In genomic region chr6:32208996-32209395, GRCh38 we compare ENCODE assay signal across 23 cellular contexts. TPM values are rescaled to one million over a fixed set of nuclear protein-coding genes. Genes with fewer than 3 reads are reported as not detected.
A peak's percentile ranks its signal among the peaks of the same experiment; 100 is the strongest.
DNase-seq lines count a peak whose midpoint lies in the region; ATAC-seq, FAIRE-seq and TF ChIP-seq lines count a peak whose summit lies in the region.
"Had no signal": no experiment of that assay in that cellular context is flagged by ENCODE, and none has a peak within 500 bp of the region (broad histone marks: within the 10 kb centered on the region; RNA-seq: fewer than 3 reads in every experiment).

No MANE protein-coding gene starts in this region.

- DNase-seq in HepG2 (ENCODE audit: low spot score): no peak
- DNase-seq in right lobe of liver: no peak
- no peak for DNase-seq in WTC11 (ENCODE audit: low spot score)
- DNase-seq in memory B cell (ENCODE audit: low spot score in 2 of 2): no peak
- no peak for DNase-seq in mucosa of descending colon
- DNase-seq: 8988T; ACHN; AML-193; BE2C; CD4-positive, alpha-beta memory T cell; COR-L47; DMS153; DND-41; GM23248; H7; HCEC 1CT had no signal

- no peaks in the 10 kb centered on the region for H3K79me2 ChIP-seq in HepG2 (ENCODE audit: insufficient read depth, low read length)

- ATAC-seq in HepG2 (no peak), right lobe of liver (no peak), WTC11 (no peak), memory B cell (ENCODE audit: low read depth) (no peak), mucosa of descending colon (no peak)
- no peak for ATAC-seq in activated CD4-positive, CD25-positive, alpha-beta regulatory T cell treated with anti-CD3 and anti-CD28 coated beads, Interleukin-2, amount 50 U/mL, for 24 hours
- ATAC-seq: A549 had no signal

- 3% methylated on average over 1 of the region's 1 CpG for WGBS in HepG2 (ENCODE audit: low lambda C conversion rate)
- WGBS in right lobe of liver (ENCODE audit: insufficient coverage, low coverage, low lambda C conversion rate, missing lambda C conversion rate): 18% methylated on average over 1 of the region's 1 CpG

- peaks cover 24% of the 10 kb centered on the region for H3K4me1 ChIP-seq in HepG2 (ENCODE audit: insufficient read depth, low read length)
- no peaks in the 10 kb centered on the region for H3K4me1 ChIP-seq in right lobe of liver
- no peaks in the 10 kb centered on the region for H3K4me1 ChIP-seq in mucosa of descending colon (ENCODE audit: low read depth)
- H3K4me1 ChIP-seq: A549, BE2C had no signal

- no peak for TF ChIP-seq RAD21 in HepG2 (CRISPR knock-in tag; IDR thresholded peaks at IDR 0.05)

- H3K27me3 ChIP-seq in HepG2 (ENCODE audit: control insufficient read depth in 1 of 2, insufficient read depth in 2 of 2, low read length in 2 of 2) (peaks cover 1 to 5% of the 10 kb centered on the region in 2 experiments; a peak in 3 of 5 replicates), right lobe of liver (no peaks in the 10 kb centered on the region)
- H3K27me3 ChIP-seq: BLaER1 treated with 17β-estradiol and CSF1 and Interleukin-3, amounts not matched to agents 10 nM and 100 nM had no signal

- H3K9ac ChIP-seq in HepG2 (ENCODE audit: insufficient read depth, low read depth, low read length): no peak overlapping the region
- H3K9ac ChIP-seq: BLaER1 treated with 17β-estradiol and CSF1 and Interleukin-3, amounts not matched to agents 10 nM and 100 nM; GM23248 had no signal

- H2AFZ ChIP-seq in HepG2 (ENCODE audit: low read length): no peak overlapping the region
- H2AFZ ChIP-seq: GM23248 had no signal

- H3K27ac Mint-ChIP-seq in WTC11 (no peak overlapping the region), memory B cell (peak overlapping the region; percentile 29)
- H3K27ac Mint-ChIP-seq: CD14-positive monocyte had no signal

- H3K9me3 ChIP-seq in HepG2 (ENCODE audit: low read length) (no peaks in the 10 kb centered on the region), right lobe of liver (no peaks in the 10 kb centered on the region), mucosa of descending colon (no peaks in the 10 kb centered on the region)
- H3K9me3 ChIP-seq: A549, BE2C had no signal

- in situ Hi-C loops in HepG2 (cut with HindIII; ENCODE audit: extremely low pct_ligation_motif_present, low pct_unique_long_range_greater_than_20kb): no loop called here

- FAIRE-seq in HepG2 (lab: Jason Lieb, UNC): no peak
- FAIRE-seq: A549, G401.6, GM12892, H1 had no signal

- H3K36me3 Mint-ChIP-seq in WTC11: no peaks in the 10 kb centered on the region
- H3K36me3 Mint-ChIP-seq in memory B cell: no peaks in the 10 kb centered on the region
- H3K36me3 Mint-ChIP-seq: CD14-positive monocyte had no signal

- TF ChIP-seq POLR2A in HepG2 (IDR thresholded peaks at IDR 0.05; ENCODE audit: insufficient read depth in 1 of 2, low read depth in 2 of 2, low read length in 2 of 2) (no peak), right lobe of liver (IDR thresholded peaks at IDR 0.05) (no peak)

- H3K27me3 Mint-ChIP-seq in WTC11 (ENCODE audit: low read depth) (peaks cover 4% of the 10 kb centered on the region), memory B cell (no peaks in the 10 kb centered on the region)

- POLR2A ChIA-PET in HepG2 (lab: Yijun Ruan, JAX) (no interaction called here), WTC11 (lab: Charles Lee) (no interaction called here)

- H3K4me3 ChIP-seq in HepG2 (replicated peaks in 1 of 3; ENCODE audit: insufficient read depth in 1 of 3, low read depth in 2 of 3, low read length in 3 of 3) (no peak overlapping the region), right lobe of liver (no peak overlapping the region), mucosa of descending colon (no peak overlapping the region)
- H3K4me3 ChIP-seq: A549; BLaER1 treated with 17β-estradiol and CSF1 and Interleukin-3, amounts not matched to agents 10 nM and 100 nM; GM23248 had no signal

- no peak overlapping the region for H3K4me3 Mint-ChIP-seq in WTC11
- H3K4me3 Mint-ChIP-seq in memory B cell: no peak overlapping the region
- H3K4me3 Mint-ChIP-seq: CD14-positive monocyte; CD4-positive, alpha-beta memory T cell had no signal

- no peak overlapping the region for H3K4me2 ChIP-seq in HepG2 (ENCODE audit: low read depth, low read length)
- H3K4me2 ChIP-seq: A549; BLaER1 treated with 17β-estradiol and CSF1 and Interleukin-3, amounts not matched to agents 10 nM and 100 nM had no signal

- H3K27ac ChIP-seq in HepG2 (ENCODE audit: extremely low read length, insufficient read depth, low read length): no peak overlapping the region
- H3K27ac ChIP-seq in right lobe of liver: no peak overlapping the region
- H3K27ac ChIP-seq: A549; BLaER1 treated with 17β-estradiol and CSF1 and Interleukin-3, amounts not matched to agents 10 nM and 100 nM; GM23248 had no signal

- intact Hi-C loops in HepG2 (cut with micrococcal nuclease; ENCODE audit: unreplicated experiment): no loop called here
- intact Hi-C loops in right lobe of liver (cut with DNase I): no loop called here
- intact Hi-C loops in mucosa of descending colon (cut with DNase I, micrococcal nuclease): no loop called here

- H4K20me1 ChIP-seq in HepG2 (ENCODE audit: insufficient read depth, low read length): no peaks in the 10 kb centered on the region
- H4K20me1 ChIP-seq: BLaER1 treated with 17β-estradiol and CSF1 and Interleukin-3, amounts not matched to agents 10 nM and 100 nM had no signal

- BruUV-seq in HepG2 (replicated peaks; lab: Mats Ljungman, UMichigan): no TSS peak

- no peak for TF ChIP-seq CTCF in HepG2 (CRISPR knock-in tag; IDR thresholded peaks at IDR 0.05)
- no peak for TF ChIP-seq CTCF in right lobe of liver (IDR thresholded peaks at IDR 0.05)
- TF ChIP-seq CTCF in WTC11 (IDR thresholded peaks at IDR 0.05): no peak
- TF ChIP-seq CTCF in mucosa of descending colon (IDR thresholded peaks at IDR 0.05): no peak

- TF ChIP-seq EP300 in HepG2 (IDR thresholded peaks at IDR 0.05; ENCODE audit: low read depth in 2 of 2, low read length in 2 of 2) (no peak; a peak in 1 of 4 replicates), HepG2 (CRISPR knock-in tag; IDR thresholded peaks at IDR 0.05; ENCODE audit: borderline replicate concordance) (no peak)

- H3K36me3 ChIP-seq in HepG2 (replicated peaks in 1 of 2; ENCODE audit: control insufficient read depth in 1 of 2, insufficient read depth in 2 of 2, low read length in 2 of 2) (no peaks in the 10 kb centered on the region), right lobe of liver (no peaks in the 10 kb centered on the region), mucosa of descending colon (ENCODE audit: low read depth) (no peaks in the 10 kb centered on the region)
- H3K36me3 ChIP-seq: BE2C; BLaER1 treated with 17β-estradiol and CSF1 and Interleukin-3, amounts not matched to agents 10 nM and 100 nM had no signal

- CTCF ChIA-PET in HepG2 (lab: Yijun Ruan, JAX; ENCODE audit: low intra/inter-chr PET ratio, low total read pairs) (no interaction called here), WTC11 (lab: Charles Lee) (no interaction called here)

- peaks cover 7% of the 10 kb centered on the region; the same call in 1 of the 2 replicates for H3K9me3 Mint-ChIP-seq in WTC11
- no peaks in the 10 kb centered on the region for H3K9me3 Mint-ChIP-seq in memory B cell
- H3K9me3 Mint-ChIP-seq: CD4-positive, alpha-beta memory T cell had no signal

- no peaks in the 10 kb centered on the region for H3K4me1 Mint-ChIP-seq in WTC11
- peaks cover 11% of the 10 kb centered on the region for H3K4me1 Mint-ChIP-seq in memory B cell
- H3K4me1 Mint-ChIP-seq: CD4-positive, alpha-beta memory T cell had no signal

RNA-seq across cellular contexts. Expression of gene NOTCH4, which starts 14.9 kb away (rescaled TPM):
- total RNA-seq in HepG2 (2016; rRNA removed; fragmentation: Illumina TruSeq; extraction: Trizol): 0.51 and 0.66 TPM in 2 replicates
- 0.26 and 0.81 TPM in 2 replicates for total RNA-seq in HepG2 (2016; cell fraction: cytosol; rRNA removed; fragmentation: Illumina TruSeq; extraction: Trizol; ENCODE audit: low read depth)
- 0.55 and 0.93 TPM in 2 replicates for total RNA-seq in HepG2 (2016; cell fraction: insoluble cytoplasmic fraction; rRNA removed; fragmentation: Illumina TruSeq; extraction: Trizol)
- 0.71 and 0.93 TPM in 2 replicates for total RNA-seq in HepG2 (2016; cell fraction: membrane; rRNA removed; fragmentation: Illumina TruSeq; extraction: Trizol)
- total RNA-seq in HepG2 (2016; cell fraction: nucleus; rRNA removed; fragmentation: Illumina TruSeq; extraction: Trizol): 0.44 and 0.78 TPM in 2 replicates
- 0.83 and 1.2 TPM in 2 replicates for polyA plus RNA-seq in HepG2 (2011; rRNA removed)
- 0.86 and 1.1 TPM in 2 replicates for polyA plus RNA-seq in HepG2 (2011; cell fraction: cytosol; rRNA removed)
- polyA plus RNA-seq in HepG2 (2011; cell fraction: nucleus; rRNA removed): 0.84 and 1.4 TPM in 2 replicates
- 0.75 and 0.96 TPM in 2 replicates for polyA plus RNA-seq in HepG2 (2012)
- 0.28 and 0.36 TPM in 2 replicates for polyA plus RNA-seq in HepG2 (2016; cell fraction: cytosol; fragmentation: Illumina TruSeq; extraction: Trizol; ENCODE audit: low read depth)
- polyA plus RNA-seq in HepG2 (2016; cell fraction: insoluble cytoplasmic fraction; fragmentation: Illumina TruSeq; extraction: Trizol; ENCODE audit: low read depth): 0.58 and 0.83 TPM in 2 replicates
- 0.45 and 0.56 TPM in 2 replicates for polyA plus RNA-seq in HepG2 (2016; cell fraction: membrane; fragmentation: Illumina TruSeq; extraction: Trizol; ENCODE audit: low read depth)
- 0.87 and 1.6 TPM in 2 replicates for polyA plus RNA-seq in HepG2 (2016; cell fraction: nucleus; fragmentation: Illumina TruSeq; extraction: Trizol; ENCODE audit: insufficient read depth, low read depth)
- polyA minus RNA-seq in HepG2 (2011; rRNA and poly(A)+ RNA removed; ENCODE audit: low replicate concordance): 0.23 and 0.96 TPM in 2 replicates
- 0.70 TPM in 1 of 2 replicates, not detected in the other for polyA minus RNA-seq in HepG2 (2011; cell fraction: cytosol; rRNA and poly(A)+ RNA removed)
- polyA minus RNA-seq in HepG2 (2011; cell fraction: nucleus; rRNA and poly(A)+ RNA removed): 1.5 and 3.9 TPM in 2 replicates
- total RNA-seq in right lobe of liver: 10 to 100 TPM in 2 of 6 experiments, 1 to 10 TPM in 4; 6.6 to 16.5 (median 8.9) TPM
- 2.4 to 2.6 TPM (median 2.6 TPM) in 3 replicates for total RNA-seq in WTC11 (2021)
- 10 to 100 TPM in 1 of 3 donors, 1 to 10 TPM in 2; 1.5 to 10.5 (median 4.0) TPM for total RNA-seq in mucosa of descending colon

RNA-seq across cellular contexts. Expression of gene GPSM3, which starts 16.6 kb away (rescaled TPM):
- total RNA-seq in HepG2 (2016; rRNA removed; fragmentation: Illumina TruSeq; extraction: Trizol) (0.18 and 0.27 TPM in 2 replicates), right lobe of liver (1 to 10 TPM; 3.7 to 9.2 (median 5.7) TPM), WTC11 (2021) (10.0 to 14.0 TPM (median 13.1 TPM) in 3 replicates), mucosa of descending colon (10 to 100 TPM in 1 of 3 donors, 1 to 10 TPM in 2; 6.6 to 14.7 (median 9.9) TPM)
- 0.44 and 0.81 TPM in 2 replicates for total RNA-seq in HepG2 (2016; cell fraction: cytosol; rRNA removed; fragmentation: Illumina TruSeq; extraction: Trizol; ENCODE audit: low read depth)
- total RNA-seq in HepG2 (2016; cell fraction: insoluble cytoplasmic fraction; rRNA removed; fragmentation: Illumina TruSeq; extraction: Trizol): 0.22 and 0.37 TPM in 2 replicates
- total RNA-seq in HepG2 (2016; cell fraction: membrane; rRNA removed; fragmentation: Illumina TruSeq; extraction: Trizol): 0.56 and 0.86 TPM in 2 replicates
- total RNA-seq in HepG2 (2016; cell fraction: nucleus; rRNA removed; fragmentation: Illumina TruSeq; extraction: Trizol): 0.37 TPM in 1 of 2 replicates, not detected in the other
- 6.2 and 7.5 TPM in 2 replicates for polyA plus RNA-seq in HepG2 (2011; rRNA removed)
- polyA plus RNA-seq in HepG2 (2011; cell fraction: cytosol; rRNA removed): 4.7 and 5.8 TPM in 2 replicates
- 5.9 and 6.0 TPM in 2 replicates for polyA plus RNA-seq in HepG2 (2011; cell fraction: nucleus; rRNA removed)
- polyA plus RNA-seq in HepG2 (2012): 3.3 and 4.1 TPM in 2 replicates
- polyA plus RNA-seq in HepG2 (2016; cell fraction: cytosol; fragmentation: Illumina TruSeq; extraction: Trizol; ENCODE audit: low read depth): 0.46 and 0.87 TPM in 2 replicates
- polyA plus RNA-seq in HepG2 (2016; cell fraction: insoluble cytoplasmic fraction; fragmentation: Illumina TruSeq; extraction: Trizol; ENCODE audit: low read depth): 0.22 and 0.38 TPM in 2 replicates
- polyA plus RNA-seq in HepG2 (2016; cell fraction: membrane; fragmentation: Illumina TruSeq; extraction: Trizol; ENCODE audit: low read depth): 0.89 and 1.0 TPM in 2 replicates
- 0.45 and 0.55 TPM in 2 replicates for polyA plus RNA-seq in HepG2 (2016; cell fraction: nucleus; fragmentation: Illumina TruSeq; extraction: Trizol; ENCODE audit: insufficient read depth, low read depth)
- 0.42 and 2.7 TPM in 2 replicates for polyA minus RNA-seq in HepG2 (2011; rRNA and poly(A)+ RNA removed; ENCODE audit: low replicate concordance)
- polyA minus RNA-seq in HepG2 (2011; cell fraction: cytosol; rRNA and poly(A)+ RNA removed): 1.2 and 1.7 TPM in 2 replicates
- 1.3 and 1.9 TPM in 2 replicates for polyA minus RNA-seq in HepG2 (2011; cell fraction: nucleus; rRNA and poly(A)+ RNA removed)

RNA-seq across cellular contexts. Expression of gene PBX2, which starts 19.0 kb away (rescaled TPM):
- total RNA-seq in HepG2 (2016; rRNA removed; fragmentation: Illumina TruSeq; extraction: Trizol) (42.3 and 45.2 TPM in 2 replicates), right lobe of liver (10 to 100 TPM; 15.5 to 29.5 (median 24.3) TPM), WTC11 (2021) (130 to 165 TPM (median 150 TPM) in 3 replicates), mucosa of descending colon (10 to 100 TPM; 49.4 to 97.7 (median 53.9) TPM)
- total RNA-seq in HepG2 (2016; cell fraction: cytosol; rRNA removed; fragmentation: Illumina TruSeq; extraction: Trizol; ENCODE audit: low read depth): 12.1 and 13.1 TPM in 2 replicates
- total RNA-seq in HepG2 (2016; cell fraction: insoluble cytoplasmic fraction; rRNA removed; fragmentation: Illumina TruSeq; extraction: Trizol): 42.9 and 44.9 TPM in 2 replicates
- 41.6 and 42.9 TPM in 2 replicates for total RNA-seq in HepG2 (2016; cell fraction: membrane; rRNA removed; fragmentation: Illumina TruSeq; extraction: Trizol)
- total RNA-seq in HepG2 (2016; cell fraction: nucleus; rRNA removed; fragmentation: Illumina TruSeq; extraction: Trizol): 25.7 and 31.6 TPM in 2 replicates
- polyA plus RNA-seq in HepG2 (2011; rRNA removed): 77.8 and 102 TPM in 2 replicates
- 64.6 and 73.5 TPM in 2 replicates for polyA plus RNA-seq in HepG2 (2011; cell fraction: cytosol; rRNA removed)
- polyA plus RNA-seq in HepG2 (2011; cell fraction: nucleus; rRNA removed): 182 TPM in 2 replicates
- polyA plus RNA-seq in HepG2 (2012): 59.3 and 64.5 TPM in 2 replicates
- 13.4 and 14.0 TPM in 2 replicates for polyA plus RNA-seq in HepG2 (2016; cell fraction: cytosol; fragmentation: Illumina TruSeq; extraction: Trizol; ENCODE audit: low read depth)
- polyA plus RNA-seq in HepG2 (2016; cell fraction: insoluble cytoplasmic fraction; fragmentation: Illumina TruSeq; extraction: Trizol; ENCODE audit: low read depth): 65.7 and 70.8 TPM in 2 replicates
- 43.5 and 44.8 TPM in 2 replicates for polyA plus RNA-seq in HepG2 (2016; cell fraction: membrane; fragmentation: Illumina TruSeq; extraction: Trizol; ENCODE audit: low read depth)
- 91.8 and 101 TPM in 2 replicates for polyA plus RNA-seq in HepG2 (2016; cell fraction: nucleus; fragmentation: Illumina TruSeq; extraction: Trizol; ENCODE audit: insufficient read depth, low read depth)
- polyA minus RNA-seq in HepG2 (2011; rRNA and poly(A)+ RNA removed; ENCODE audit: low replicate concordance): 42.4 and 74.2 TPM in 2 replicates
- 34.8 and 36.8 TPM in 2 replicates for polyA minus RNA-seq in HepG2 (2011; cell fraction: cytosol; rRNA and poly(A)+ RNA removed)
- polyA minus RNA-seq in HepG2 (2011; cell fraction: nucleus; rRNA and poly(A)+ RNA removed): 46.7 and 47.1 TPM in 2 replicates

RNA-seq across cellular contexts. Expression of gene AGER, which starts 24.9 kb away (rescaled TPM):
- total RNA-seq in HepG2 (2016; rRNA removed; fragmentation: Illumina TruSeq; extraction: Trizol) (0.41 and 1.9 TPM in 2 replicates), right lobe of liver (1 to 10 TPM in 4 of 6 experiments, under 1 TPM in 2; 0.81 to 3.4 (median 1.8) TPM), WTC11 (2021) (17.7 to 20.0 TPM (median 18.1 TPM) in 3 replicates), mucosa of descending colon (1 to 10 TPM; 5.3 to 8.1 (median 6.3) TPM)
- total RNA-seq in HepG2 (2016; cell fraction: cytosol; rRNA removed; fragmentation: Illumina TruSeq; extraction: Trizol; ENCODE audit: low read depth): 2.6 and 2.7 TPM in 2 replicates
- total RNA-seq in HepG2 (2016; cell fraction: insoluble cytoplasmic fraction; rRNA removed; fragmentation: Illumina TruSeq; extraction: Trizol): 0.62 and 1.6 TPM in 2 replicates
- 1.0 and 1.2 TPM in 2 replicates for total RNA-seq in HepG2 (2016; cell fraction: membrane; rRNA removed; fragmentation: Illumina TruSeq; extraction: Trizol)
- 2.8 and 4.0 TPM in 2 replicates for total RNA-seq in HepG2 (2016; cell fraction: nucleus; rRNA removed; fragmentation: Illumina TruSeq; extraction: Trizol)
- 5.1 and 5.7 TPM in 2 replicates for polyA plus RNA-seq in HepG2 (2011; rRNA removed)
- 0.83 and 1.4 TPM in 2 replicates for polyA plus RNA-seq in HepG2 (2011; cell fraction: cytosol; rRNA removed)
- polyA plus RNA-seq in HepG2 (2011; cell fraction: nucleus; rRNA removed): 50.1 and 67.3 TPM in 2 replicates
- polyA plus RNA-seq in HepG2 (2012): 8.4 and 12.5 TPM in 2 replicates
- 1.2 and 1.8 TPM in 2 replicates for polyA plus RNA-seq in HepG2 (2016; cell fraction: cytosol; fragmentation: Illumina TruSeq; extraction: Trizol; ENCODE audit: low read depth)
- 0.76 and 1.1 TPM in 2 replicates for polyA plus RNA-seq in HepG2 (2016; cell fraction: insoluble cytoplasmic fraction; fragmentation: Illumina TruSeq; extraction: Trizol; ENCODE audit: low read depth)
- 1.5 and 1.9 TPM in 2 replicates for polyA plus RNA-seq in HepG2 (2016; cell fraction: membrane; fragmentation: Illumina TruSeq; extraction: Trizol; ENCODE audit: low read depth)
- 22.5 and 29.9 TPM in 2 replicates for polyA plus RNA-seq in HepG2 (2016; cell fraction: nucleus; fragmentation: Illumina TruSeq; extraction: Trizol; ENCODE audit: insufficient read depth, low read depth)
- 1.0 and 1.1 TPM in 2 replicates for polyA minus RNA-seq in HepG2 (2011; rRNA and poly(A)+ RNA removed; ENCODE audit: low replicate concordance)
- polyA minus RNA-seq in HepG2 (2011; cell fraction: cytosol; rRNA and poly(A)+ RNA removed): not detected in 2 replicates
- polyA minus RNA-seq in HepG2 (2011; cell fraction: nucleus; rRNA and poly(A)+ RNA removed): 5.3 and 9.2 TPM in 2 replicates

RNA-seq across cellular contexts. Expression of gene RNF5, which starts 30.8 kb away (rescaled TPM):
- total RNA-seq in HepG2 (2016; rRNA removed; fragmentation: Illumina TruSeq; extraction: Trizol) (98.0 and 107 TPM in 2 replicates), right lobe of liver (10 to 100 TPM; 50.5 to 90.4 (median 60.9) TPM), WTC11 (2021) (108 to 114 TPM (median 111 TPM) in 3 replicates), mucosa of descending colon (100 to 1,000 TPM in 1 of 3 donors, 10 to 100 TPM in 2; 79.0 to 114 (median 85.0) TPM)
- 51.1 and 51.5 TPM in 2 replicates for total RNA-seq in HepG2 (2016; cell fraction: cytosol; rRNA removed; fragmentation: Illumina TruSeq; extraction: Trizol; ENCODE audit: low read depth)
- 100 and 113 TPM in 2 replicates for total RNA-seq in HepG2 (2016; cell fraction: insoluble cytoplasmic fraction; rRNA removed; fragmentation: Illumina TruSeq; extraction: Trizol)
- 81.3 and 84.1 TPM in 2 replicates for total RNA-seq in HepG2 (2016; cell fraction: membrane; rRNA removed; fragmentation: Illumina TruSeq; extraction: Trizol)
- total RNA-seq in HepG2 (2016; cell fraction: nucleus; rRNA removed; fragmentation: Illumina TruSeq; extraction: Trizol): 38.9 and 40.1 TPM in 2 replicates
- 117 and 131 TPM in 2 replicates for polyA plus RNA-seq in HepG2 (2011; rRNA removed)
- polyA plus RNA-seq in HepG2 (2011; cell fraction: cytosol; rRNA removed): 180 and 181 TPM in 2 replicates
- 49.7 and 51.1 TPM in 2 replicates for polyA plus RNA-seq in HepG2 (2011; cell fraction: nucleus; rRNA removed)
- 124 and 133 TPM in 2 replicates for polyA plus RNA-seq in HepG2 (2012)
- polyA plus RNA-seq in HepG2 (2016; cell fraction: cytosol; fragmentation: Illumina TruSeq; extraction: Trizol; ENCODE audit: low read depth): 72.5 TPM in 2 replicates
- 150 and 151 TPM in 2 replicates for polyA plus RNA-seq in HepG2 (2016; cell fraction: insoluble cytoplasmic fraction; fragmentation: Illumina TruSeq; extraction: Trizol; ENCODE audit: low read depth)
- polyA plus RNA-seq in HepG2 (2016; cell fraction: membrane; fragmentation: Illumina TruSeq; extraction: Trizol; ENCODE audit: low read depth): 109 and 112 TPM in 2 replicates
- polyA plus RNA-seq in HepG2 (2016; cell fraction: nucleus; fragmentation: Illumina TruSeq; extraction: Trizol; ENCODE audit: insufficient read depth, low read depth): 75.3 and 76.6 TPM in 2 replicates
- 64.0 and 99.2 TPM in 2 replicates for polyA minus RNA-seq in HepG2 (2011; rRNA and poly(A)+ RNA removed; ENCODE audit: low replicate concordance)
- polyA minus RNA-seq in HepG2 (2011; cell fraction: cytosol; rRNA and poly(A)+ RNA removed): 36.3 and 44.2 TPM in 2 replicates
- polyA minus RNA-seq in HepG2 (2011; cell fraction: nucleus; rRNA and poly(A)+ RNA removed): 16.9 and 18.9 TPM in 2 replicates

Comparison
In these comparisons a context has a peak if more than half of its experiments do, and no peak if none do; other contexts are left out.
1. Of the 50 proteins assayed by ChIP-seq in both HepG2 and WTC11: peak only in HepG2: ESRRA and NR2C2; only in WTC11: GABPB1; in both: none; in neither: 47.